Comparison of ENCODE assay signal across 9 cellular contexts in the genomic region with DNA sequence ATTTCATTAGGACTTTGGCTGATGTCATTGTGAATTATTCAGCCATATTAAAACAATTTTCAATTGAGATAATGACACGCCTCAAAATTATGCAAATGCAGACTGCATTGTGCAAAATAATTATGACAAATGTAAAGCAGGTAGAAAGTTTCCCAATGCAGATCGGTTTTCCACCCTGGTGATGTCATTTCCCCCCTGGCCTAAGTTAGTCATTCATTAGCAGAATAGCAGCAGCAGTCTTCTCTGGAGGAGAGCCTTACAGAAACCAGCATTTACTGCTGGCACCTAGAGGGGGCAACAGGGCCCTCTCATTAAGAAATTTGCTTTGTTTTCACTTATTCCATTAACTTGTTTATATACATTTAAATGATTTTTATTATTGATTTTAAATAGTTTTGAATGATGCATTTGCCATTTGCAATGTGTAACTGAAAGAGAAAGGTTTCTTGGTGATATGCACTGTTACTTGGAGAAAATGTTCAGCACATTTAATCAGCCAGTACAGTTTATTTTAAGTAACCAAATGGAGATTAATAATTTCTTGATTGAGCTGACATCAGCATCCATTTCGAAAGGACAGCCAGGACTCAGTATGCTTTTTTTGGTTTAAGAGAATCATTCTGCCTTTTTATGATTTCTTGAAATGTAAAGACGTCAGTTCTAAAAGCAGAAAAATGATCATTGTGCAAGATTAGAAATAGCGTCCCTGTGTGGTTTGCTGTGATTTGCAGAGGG. TPM values are rescaled to one million over a fixed set of nuclear protein-coding genes. Genes with fewer than 3 reads are reported as not detected.
DNase-seq lines count a peak whose midpoint lies in the region; ATAC-seq, FAIRE-seq and TF ChIP-seq lines count a peak whose summit lies in the region.
"Had no signal": no experiment of that assay in that cellular context is flagged by ENCODE, and none has a peak within 500 bp of the region (broad histone marks: within the 10 kb centered on the region; RNA-seq: fewer than 3 reads in every experiment).

No MANE protein-coding gene starts in this region.

- peak; percentile 43 for ATAC-seq in HG03342 (IDR thresholded peaks at IDR 0.05; ENCODE audit: unreplicated experiment)

- no peaks in the 10 kb centered on the region for H3K9me3 ChIP-seq in Caco-2

- CTCF ChIA-PET in Caco-2 (lab: Charles Lee) = interaction anchor here (1.3 to 1.5 kb wide), 2 partner anchors 33 to 133 kb away, joined by 4 to 7 read pairs; no protein-coding TSS in a partner anchor

- H3K9me3 Mint-ChIP-seq in Caco-2 (ENCODE audit: unreplicated experiment) = no peaks in the 10 kb centered on the region

- DNase-seq in Caco-2 (peak; percentile 62 to 77), GM19238 (ENCODE audit: insufficient read length, low spot score) (peak; percentile 56), RKO (ENCODE audit: low spot score) (peak; percentile 73), DMS79 treated with DMSO at 0.1 percent for 48 hours (lab: John Stamatoyannopoulos, UW) (no peak)
- DNase-seq in stimulated activated CD4-positive, alpha-beta T cell treated with anti-CD3 and anti-CD28 coated beads, Interleukin-4, amount 100 ng/mL, for 4 hours = peak; percentile 22 to 80

- H3K27me3 ChIP-seq in Caco-2 (replicated peaks; ENCODE audit: control insufficient read depth, insufficient read depth, low read length) = no peaks in the 10 kb centered on the region

- peak overlapping the region; percentile 97 for H3K4me3 ChIP-seq in Caco-2 (ENCODE audit: low read depth, low read length)

- no TSS peak for BruUV-seq in Caco-2 (replicated peaks; lab: Mats Ljungman, UMichigan)

- FAIRE-seq in islet of Langerhans (lab: Jason Lieb, UNC) = peak; percentile 98
- FAIRE-seq: colon had no signal

- POLR2A ChIA-PET in Caco-2 (lab: Charles Lee) = no interaction called here

- H3K27ac ChIP-seq in angular gyrus (ENCODE audit: low read depth, low read length) = peak overlapping the region; percentile 40

- TF ChIP-seq CTCF in Caco-2 (IDR thresholded peaks at IDR 0.05; ENCODE audit: insufficient read depth in 1 of 2, low read depth in 1 of 2, low read length in 1 of 2, severe bottlenecking in 1 of 2, unreplicated experiment in 1 of 2) = peak; percentile 48 to 56

- intact Hi-C loops in Caco-2 (cut with micrococcal nuclease; ENCODE audit: unreplicated experiment) = loop anchor here (1.0 to 2.0 kb wide), 3 partner anchors 119 to 340 kb away; no protein-coding TSS in a partner anchor

- H3K4me1 Mint-ChIP-seq in Caco-2 (ENCODE audit: low read depth, unreplicated experiment) = peaks cover 30% of the 10 kb centered on the region

- H3K36me3 ChIP-seq in Caco-2 (ENCODE audit: control insufficient read depth, insufficient read depth, low read length) = peaks cover 7% of the 10 kb centered on the region; the same call in 1 of the 2 replicates

- peak overlapping the region; percentile 89 for H3K4me3 Mint-ChIP-seq in Caco-2 (ENCODE audit: unreplicated experiment)

- H3K4me1 ChIP-seq in Caco-2 = peaks cover 48% of the 10 kb centered on the region

- peak overlapping the region; percentile 99 for H3K27ac Mint-ChIP-seq in Caco-2 (ENCODE audit: unreplicated experiment)

- peaks cover 92% of the 10 kb centered on the region for H3K36me3 Mint-ChIP-seq in Caco-2 (ENCODE audit: insufficient read depth, unreplicated experiment)

- H3K27me3 Mint-ChIP-seq in Caco-2 (ENCODE audit: insufficient read depth, unreplicated experiment) = no peaks in the 10 kb centered on the region

RNA-seq across cellular contexts. Expression of a gene that starts 3.4 kb away (rescaled TPM):
- 168 and 169 TPM in 2 replicates for total RNA-seq in Caco-2 (2022)
